In the genomic region with DNA sequence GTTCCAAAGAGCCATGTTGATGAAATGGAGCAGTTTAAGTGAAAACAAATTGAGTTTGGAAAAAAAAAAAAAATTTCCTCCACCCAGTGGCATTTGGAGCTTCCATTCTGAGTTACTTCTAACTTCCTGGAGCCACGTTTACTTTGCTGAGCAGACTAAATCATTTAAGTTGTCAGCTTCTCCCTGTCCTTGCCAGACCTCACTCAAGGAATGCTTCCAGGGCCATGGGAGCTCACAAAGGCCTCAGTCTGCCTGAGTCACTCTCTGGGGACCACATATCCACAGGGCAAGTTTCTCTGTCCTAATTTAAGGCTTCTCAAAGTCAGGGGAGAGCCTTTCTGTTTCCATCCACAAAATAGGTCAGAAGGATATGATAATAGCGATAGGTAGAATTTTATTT, we compare ENCODE assay signal across 12 cellular contexts.
A peak's percentile ranks its signal among the peaks of the same experiment; 100 is the strongest.
DNase-seq lines count a peak whose midpoint lies in the region; ATAC-seq, FAIRE-seq and TF ChIP-seq lines count a peak whose summit lies in the region.
"Had no signal": no experiment of that assay in that cellular context is flagged by ENCODE, and none has a peak within 500 bp of the region (broad histone marks: within the 10 kb centered on the region; RNA-seq: fewer than 3 reads in every experiment).

No MANE protein-coding gene starts in this region.

- H3K27ac Mint-ChIP-seq in nephron progenitor cell: peak overlapping the region; percentile 88
- H3K27ac Mint-ChIP-seq in natural killer cell treated with Interleukin-12 subunit alpha and Interleukin-12 subunit beta and Interleukin-15 and Interleukin-18, amount 100 ng/mL, for 72 hours: no peak overlapping the region
- H3K27ac Mint-ChIP-seq: B cell, type B pancreatic cell had no signal

- no peak overlapping the region for H3K4me3 ChIP-seq in AG09309 (ENCODE audit: control insufficient read depth, low read depth, low read length)
- H3K4me3 ChIP-seq in SK-N-SH (ENCODE audit: low read depth in 2 of 2, low read length in 1 of 2): no peak overlapping the region
- H3K4me3 ChIP-seq in fibroblast of pulmonary artery (replicated peaks; ENCODE audit: low read depth, low read length): no peak overlapping the region
- H3K4me3 ChIP-seq: K562 had no signal

- H3K27ac ChIP-seq in SK-N-SH (ENCODE audit: low read depth in 2 of 2, low read length in 1 of 2): peak overlapping the region; percentile 6 to 58; a peak in 2 of 4 replicates

- 58% methylated on average over 2 of the region's 2 CpGs for WGBS in SK-N-SH (ENCODE audit: low lambda C conversion rate)

- H3K36me3 Mint-ChIP-seq in nephron progenitor cell (ENCODE audit: low read depth): no peaks in the 10 kb centered on the region
- H3K36me3 Mint-ChIP-seq in natural killer cell treated with Interleukin-12 subunit alpha and Interleukin-12 subunit beta and Interleukin-15 and Interleukin-18, amount 100 ng/mL, for 72 hours: no peaks in the 10 kb centered on the region
- H3K36me3 Mint-ChIP-seq: type B pancreatic cell had no signal

- TF ChIP-seq CTCF in AG09309 (IDR thresholded peaks at IDR 0.05; ENCODE audit: control insufficient read depth, insufficient read depth, low read depth, low read length, missing control alignments): no peak
- no peak for TF ChIP-seq CTCF in SK-N-SH (IDR thresholded peaks at IDR 0.05)
- TF ChIP-seq CTCF in fibroblast of pulmonary artery (IDR thresholded peaks at IDR 0.05; ENCODE audit: low read length, missing control alignments): no peak
- no peak for TF ChIP-seq CTCF in nephron progenitor cell (IDR thresholded peaks at IDR 0.05)

- no peaks in the 10 kb centered on the region for H3K27me3 ChIP-seq in SK-N-SH (ENCODE audit: insufficient read depth)

- peaks cover 0 to 15% of the 10 kb centered on the region in 2 experiments; a peak in 1 of 4 replicates for H3K4me1 ChIP-seq in SK-N-SH (ENCODE audit: control insufficient read depth in 1 of 2, insufficient read depth in 2 of 2, low read depth in 1 of 2, low read length in 1 of 2)

- no peaks in the 10 kb centered on the region for H3K9me2 ChIP-seq in SK-N-SH

- no peak for FAIRE-seq in GM19239 (lab: Jason Lieb, UNC)
- no peak for FAIRE-seq in urothelium cell line (lab: Jason Lieb, UNC)
- FAIRE-seq: K562 had no signal

- POLR2A ChIA-PET in SK-N-SH (lab: Yijun Ruan, JAX): no interaction called here

- H3K4me3 Mint-ChIP-seq in nephron progenitor cell: no peak overlapping the region
- no peak overlapping the region for H3K4me3 Mint-ChIP-seq in natural killer cell treated with Interleukin-12 subunit alpha and Interleukin-12 subunit beta and Interleukin-15 and Interleukin-18, amount 100 ng/mL, for 72 hours
- H3K4me3 Mint-ChIP-seq: B cell, type B pancreatic cell had no signal

- TF ChIP-seq EP300 in SK-N-SH (IDR thresholded peaks at IDR 0.05; ENCODE audit: borderline replicate concordance in 1 of 2, low read depth in 1 of 2, low read length in 1 of 2): no peak

- no peaks in the 10 kb centered on the region for H3K36me3 ChIP-seq in SK-N-SH (replicated peaks in 1 of 2; ENCODE audit: control insufficient read depth in 1 of 2, insufficient read depth in 2 of 2, low read length in 1 of 2)

- no peaks in the 10 kb centered on the region for H3K9me3 Mint-ChIP-seq in nephron progenitor cell
- peaks cover 10% of the 10 kb centered on the region for H3K9me3 Mint-ChIP-seq in natural killer cell treated with Interleukin-12 subunit alpha and Interleukin-12 subunit beta and Interleukin-15 and Interleukin-18, amount 100 ng/mL, for 72 hours

- H3F3A ChIP-seq in SK-N-SH (replicated peaks; ENCODE audit: insufficient read depth): peaks cover 5% of the 10 kb centered on the region

- H3K4me2 ChIP-seq in SK-N-SH: peak overlapping the region; percentile 15; the same call in 1 of the 2 replicates

- DNase-seq in AG09309 (ENCODE audit: low read depth): peak; percentile 55
- DNase-seq in SK-N-SH: no peak
- peak; percentile 29 for DNase-seq in fibroblast of pulmonary artery (ENCODE audit: low read depth)
- DNase-seq in nephron progenitor cell: peak; percentile 8
- no peak for DNase-seq in GM19239 (ENCODE audit: insufficient read length, low spot score)
- no peak for DNase-seq in natural killer cell treated with Interleukin-12 subunit alpha and Interleukin-12 subunit beta and Interleukin-15 and Interleukin-18, amount 100 ng/mL, for 72 hours (ENCODE audit: low spot score)
- no peak for DNase-seq in urothelium cell line (ENCODE audit: low spot score)
- DNase-seq: activated naive CD4-positive, alpha-beta T cell treated with anti-CD3 and anti-CD28 coated beads, Interleukin-2, amount 50 U/mL, for 16 hours had no signal

- H2AFZ ChIP-seq in SK-N-SH (ENCODE audit: low read depth): no peak overlapping the region

- peaks cover 1% of the 10 kb centered on the region for H3K27me3 Mint-ChIP-seq in nephron progenitor cell (ENCODE audit: low read depth, poor library complexity)
- peaks cover 0 to 2% of the 10 kb centered on the region in 2 donors for H3K27me3 Mint-ChIP-seq in natural killer cell treated with Interleukin-12 subunit alpha and Interleukin-12 subunit beta and Interleukin-15 and Interleukin-18, amount 100 ng/mL, for 72 hours
- H3K27me3 Mint-ChIP-seq: B cell had no signal

- H3K79me2 ChIP-seq in SK-N-SH (ENCODE audit: insufficient read depth): no peaks in the 10 kb centered on the region

- no peaks in the 10 kb centered on the region for H4K20me1 ChIP-seq in SK-N-SH (ENCODE audit: insufficient read depth)

- H3K9ac ChIP-seq in SK-N-SH: no peak overlapping the region

- no peaks in the 10 kb centered on the region for H3K9me3 ChIP-seq in SK-N-SH

- ATAC-seq in natural killer cell treated with Interleukin-12 subunit alpha and Interleukin-12 subunit beta and Interleukin-15 and Interleukin-18, amount 100 ng/mL, for 72 hours: no peak
- ATAC-seq in HG03354 (IDR thresholded peaks at IDR 0.05; ENCODE audit: poor library complexity, severe bottlenecking, unreplicated experiment): no peak
- ATAC-seq: K562 had no signal

- CTCF ChIA-PET in SK-N-SH (lab: Yijun Ruan, JAX): no interaction called here

- no peak for TF ChIP-seq RAD21 in SK-N-SH (IDR thresholded peaks at IDR 0.05; ENCODE audit: low read length)

- peaks cover 52% of the 10 kb centered on the region for H3K4me1 Mint-ChIP-seq in nephron progenitor cell
- no peaks in the 10 kb centered on the region for H3K4me1 Mint-ChIP-seq in natural killer cell treated with Interleukin-12 subunit alpha and Interleukin-12 subunit beta and Interleukin-15 and Interleukin-18, amount 100 ng/mL, for 72 hours (ENCODE audit: low read depth in 2 of 2)
- H3K4me1 Mint-ChIP-seq: B cell had no signal

TF ChIP-seq in SK-N-SH, 30 proteins besides CTCF, POLR2A, EP300 and RAD21 (continues in another document):
- TF ChIP-seq JUND (IDR thresholded peaks at IDR 0.05): no peak
- TF ChIP-seq RFX5 (IDR thresholded peaks at IDR 0.05; ENCODE audit: low read length): no peak
- TF ChIP-seq, protein P1, sequence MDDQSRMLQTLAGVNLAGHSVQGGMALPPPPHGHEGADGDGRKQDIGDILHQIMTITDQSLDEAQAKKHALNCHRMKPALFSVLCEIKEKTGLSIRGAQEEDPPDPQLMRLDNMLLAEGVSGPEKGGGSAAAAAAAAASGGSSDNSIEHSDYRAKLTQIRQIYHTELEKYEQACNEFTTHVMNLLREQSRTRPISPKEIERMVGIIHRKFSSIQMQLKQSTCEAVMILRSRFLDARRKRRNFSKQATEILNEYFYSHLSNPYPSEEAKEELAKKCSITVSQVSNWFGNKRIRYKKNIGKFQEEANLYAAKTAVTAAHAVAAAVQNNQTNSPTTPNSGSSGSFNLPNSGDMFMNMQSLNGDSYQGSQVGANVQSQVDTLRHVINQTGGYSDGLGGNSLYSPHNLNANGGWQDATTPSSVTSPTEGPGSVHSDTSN (IDR thresholded peaks at IDR 0.05): peak; percentile 67
- TF ChIP-seq, protein P2, sequence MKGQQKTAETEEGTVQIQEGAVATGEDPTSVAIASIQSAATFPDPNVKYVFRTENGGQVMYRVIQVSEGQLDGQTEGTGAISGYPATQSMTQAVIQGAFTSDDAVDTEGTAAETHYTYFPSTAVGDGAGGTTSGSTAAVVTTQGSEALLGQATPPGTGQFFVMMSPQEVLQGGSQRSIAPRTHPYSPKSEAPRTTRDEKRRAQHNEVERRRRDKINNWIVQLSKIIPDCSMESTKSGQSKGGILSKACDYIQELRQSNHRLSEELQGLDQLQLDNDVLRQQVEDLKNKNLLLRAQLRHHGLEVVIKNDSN (IDR thresholded peaks at IDR 0.05; ENCODE audit: borderline replicate concordance, low read depth): no peak
- TF ChIP-seq, protein P3, sequence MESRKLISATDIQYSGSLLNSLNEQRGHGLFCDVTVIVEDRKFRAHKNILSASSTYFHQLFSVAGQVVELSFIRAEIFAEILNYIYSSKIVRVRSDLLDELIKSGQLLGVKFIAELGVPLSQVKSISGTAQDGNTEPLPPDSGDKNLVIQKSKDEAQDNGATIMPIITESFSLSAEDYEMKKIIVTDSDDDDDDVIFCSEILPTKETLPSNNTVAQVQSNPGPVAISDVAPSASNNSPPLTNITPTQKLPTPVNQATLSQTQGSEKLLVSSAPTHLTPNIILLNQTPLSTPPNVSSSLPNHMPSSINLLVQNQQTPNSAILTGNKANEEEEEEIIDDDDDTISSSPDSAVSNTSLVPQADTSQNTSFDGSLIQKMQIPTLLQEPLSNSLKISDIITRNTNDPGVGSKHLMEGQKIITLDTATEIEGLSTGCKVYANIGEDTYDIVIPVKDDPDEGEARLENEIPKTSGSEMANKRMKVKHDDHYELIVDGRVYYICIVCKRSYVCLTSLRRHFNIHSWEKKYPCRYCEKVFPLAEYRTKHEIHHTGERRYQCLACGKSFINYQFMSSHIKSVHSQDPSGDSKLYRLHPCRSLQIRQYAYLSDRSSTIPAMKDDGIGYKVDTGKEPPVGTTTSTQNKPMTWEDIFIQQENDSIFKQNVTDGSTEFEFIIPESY (IDR thresholded peaks at IDR 0.05; ENCODE audit: borderline replicate concordance, low read depth): no peak
- TF ChIP-seq NFIC (IDR thresholded peaks at IDR 0.05; ENCODE audit: borderline replicate concordance): peak; percentile 53; the same call in 1 of the 2 replicates
- no peak for TF ChIP-seq MXI1 (IDR thresholded peaks at IDR 0.05; ENCODE audit: low read depth, low read length)
- TF ChIP-seq ELF1 (IDR thresholded peaks at IDR 0.05): no peak
- TF ChIP-seq TAF1 (IDR thresholded peaks at IDR 0.05; ENCODE audit: borderline replicate concordance, low read depth, low read length): no peak
- TF ChIP-seq, protein P4, sequence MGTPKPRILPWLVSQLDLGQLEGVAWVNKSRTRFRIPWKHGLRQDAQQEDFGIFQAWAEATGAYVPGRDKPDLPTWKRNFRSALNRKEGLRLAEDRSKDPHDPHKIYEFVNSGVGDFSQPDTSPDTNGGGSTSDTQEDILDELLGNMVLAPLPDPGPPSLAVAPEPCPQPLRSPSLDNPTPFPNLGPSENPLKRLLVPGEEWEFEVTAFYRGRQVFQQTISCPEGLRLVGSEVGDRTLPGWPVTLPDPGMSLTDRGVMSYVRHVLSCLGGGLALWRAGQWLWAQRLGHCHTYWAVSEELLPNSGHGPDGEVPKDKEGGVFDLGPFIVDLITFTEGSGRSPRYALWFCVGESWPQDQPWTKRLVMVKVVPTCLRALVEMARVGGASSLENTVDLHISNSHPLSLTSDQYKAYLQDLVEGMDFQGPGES (IDR thresholded peaks at IDR 0.05; ENCODE audit: low read depth, low read length): no peak
- TF ChIP-seq TEAD4 (IDR thresholded peaks at IDR 0.05; ENCODE audit: borderline replicate concordance, insufficient read depth): no peak

Comparison
In these comparisons a context has a peak if more than half of its experiments do, and no peak if none do; other contexts are left out.
1. DNase-seq: peak in AG09309 (single experiment), fibroblast of pulmonary artery (single experiment) and nephron progenitor cell (single experiment); none in SK-N-SH (single experiment), GM19239 (single experiment), natural killer cell treated with Interleukin-12 subunit alpha and Interleukin-12 subunit beta and Interleukin-15 and Interleukin-18, amount 100 ng/mL, for 72 hours (single experiment) and urothelium cell line (single experiment).